28 cellular contexts compared by ENCODE assay signal in genomic region chr10:84193327-84193726, GRCh38. TPM values are rescaled to one million over a fixed set of nuclear protein-coding genes. Genes with fewer than 3 reads are reported as not detected.
DNase-seq lines count a peak whose midpoint lies in the region; ATAC-seq and TF ChIP-seq lines count a peak whose summit lies in the region.
"Had no signal": no experiment of that assay in that cellular context is flagged by ENCODE, and none has a peak within 500 bp of the region (broad histone marks: within the 10 kb centered on the region; RNA-seq: fewer than 3 reads in every experiment).

No MANE protein-coding gene starts in this region.

- peaks cover 10% of the 10 kb centered on the region in 2 donors for H3K4me1 Mint-ChIP-seq in natural killer cell treated with Interleukin-12 subunit alpha and Interleukin-12 subunit beta and Interleukin-15 and Interleukin-18, amount 100 ng/mL, for 72 hours (ENCODE audit: low read depth in 2 of 2)
- H3K4me1 Mint-ChIP-seq in natural killer cell (peaks cover 12 to 30% of the 10 kb centered on the region in 2 donors), brain (peaks cover 16% of the 10 kb centered on the region), nephron progenitor cell (no peaks in the 10 kb centered on the region), progenitor cell of endocrine pancreas (ENCODE audit: low read depth) (no peaks in the 10 kb centered on the region)

- CTCF ChIA-PET in GM10248 (lab: Yijun Ruan, JAX) = interaction anchor here (1.0 to 5.2 kb wide), 5 partner anchors 12 to 44 kb away, joined by 3 to 25 read pairs (median 3); no protein-coding TSS in a partner anchor

- POLR2A ChIA-PET in GM10248 (lab: Yijun Ruan, JAX) = no interaction called here

- H3K4me1 ChIP-seq in upper lobe of right lung = peaks cover 5% of the 10 kb centered on the region
- H3K4me1 ChIP-seq: BLaER1 treated with 17β-estradiol and CSF1 and Interleukin-3, amounts not matched to agents 10 nM and 100 nM had no signal

- H3K9me3 ChIP-seq in upper lobe of right lung = no peaks in the 10 kb centered on the region
- H3K9me3 ChIP-seq: SK-N-SH had no signal

- no peak overlapping the region for H3K4me3 ChIP-seq in upper lobe of right lung

- no peaks in the 10 kb centered on the region for H3K9me3 Mint-ChIP-seq in natural killer cell treated with Interleukin-12 subunit alpha and Interleukin-12 subunit beta and Interleukin-15 and Interleukin-18, amount 100 ng/mL, for 72 hours
- H3K9me3 Mint-ChIP-seq in natural killer cell (no peaks in the 10 kb centered on the region), brain (no peaks in the 10 kb centered on the region), nephron progenitor cell (no peaks in the 10 kb centered on the region), progenitor cell of endocrine pancreas (ENCODE audit: low read depth) (no peaks in the 10 kb centered on the region)
- H3K9me3 Mint-ChIP-seq: CD4-positive, alpha-beta memory T cell; GM23338; H9; HFFc6 had no signal

- H3K27ac ChIP-seq in upper lobe of right lung = no peak overlapping the region
- H3K27ac ChIP-seq: BLaER1 treated with 17β-estradiol and CSF1 and Interleukin-3, amounts not matched to agents 10 nM and 100 nM had no signal

- peaks cover 44% of the 10 kb centered on the region for H3K27me3 ChIP-seq in upper lobe of right lung

- DNase-seq in natural killer cell treated with Interleukin-12 subunit alpha and Interleukin-12 subunit beta and Interleukin-15 and Interleukin-18, amount 100 ng/mL, for 72 hours (ENCODE audit: low spot score) = peak; percentile 25
- DNase-seq in natural killer cell (no peak), nephron progenitor cell (no peak), upper lobe of right lung (peak; percentile 31), GM10248 (ENCODE audit: extremely low spot score) (no peak), progenitor cell of endocrine pancreas (ENCODE audit: low spot score, unreplicated experiment) (no peak)
- no peak for DNase-seq in activated T-cell treated with anti-CD3 and anti-CD28 coated beads, Interleukin-2, amount 50 U/mL, for 1 hour
- DNase-seq: 8988T; Calu3; CD4-positive, alpha-beta memory T cell; DND-41; H9; HFFc6; KBM-7; MV-4-11; NCI-H1105; NCI-H1436 treated with DMSO at 0.1 percent for 48 hours; NCI-H187 treated with DMSO at 0.1 percent for 48 hours; NCI-H2107; NCI-H524 treated with DMSO at 0.1 percent for 48 hours; NCI-H774; PC-3; SK-N-SH had no signal

- H3K4me3 Mint-ChIP-seq in natural killer cell treated with Interleukin-12 subunit alpha and Interleukin-12 subunit beta and Interleukin-15 and Interleukin-18, amount 100 ng/mL, for 72 hours = no peak overlapping the region
- H3K4me3 Mint-ChIP-seq in natural killer cell (no peak overlapping the region), brain (peak overlapping the region in 3 of 5 experiments; percentile 43 to 77 (median 50)), nephron progenitor cell (peak overlapping the region; percentile 47), progenitor cell of endocrine pancreas (ENCODE audit: low read depth) (no peak overlapping the region)
- H3K4me3 Mint-ChIP-seq: HFFc6 had no signal

- no peak overlapping the region for H3K27ac Mint-ChIP-seq in natural killer cell treated with Interleukin-12 subunit alpha and Interleukin-12 subunit beta and Interleukin-15 and Interleukin-18, amount 100 ng/mL, for 72 hours
- H3K27ac Mint-ChIP-seq in natural killer cell = peak overlapping the region in 1 of 2 donors; percentile 76
- no peak overlapping the region for H3K27ac Mint-ChIP-seq in brain
- H3K27ac Mint-ChIP-seq in nephron progenitor cell = no peak overlapping the region
- H3K27ac Mint-ChIP-seq in progenitor cell of endocrine pancreas = no peak overlapping the region
- H3K27ac Mint-ChIP-seq: CD4-positive, alpha-beta memory T cell; GM23338; H9; HFFc6 had no signal

- intact Hi-C loops in natural killer cell (cut with micrococcal nuclease) (no loop called here), upper lobe of right lung (cut with DNase I) (no loop called here)

- H3K36me3 ChIP-seq in upper lobe of right lung = no peaks in the 10 kb centered on the region
- H3K36me3 ChIP-seq: BLaER1 treated with 17β-estradiol and CSF1 and Interleukin-3, amounts not matched to agents 10 nM and 100 nM had no signal

- H3K27me3 Mint-ChIP-seq in natural killer cell treated with Interleukin-12 subunit alpha and Interleukin-12 subunit beta and Interleukin-15 and Interleukin-18, amount 100 ng/mL, for 72 hours = no peaks in the 10 kb centered on the region
- H3K27me3 Mint-ChIP-seq in natural killer cell (ENCODE audit: low read depth in 2 of 2) (no peaks in the 10 kb centered on the region), brain (peaks cover 37% of the 10 kb centered on the region), nephron progenitor cell (ENCODE audit: low read depth, poor library complexity) (peaks cover 74% of the 10 kb centered on the region), progenitor cell of endocrine pancreas (peaks cover 77% of the 10 kb centered on the region)

- H3K36me3 Mint-ChIP-seq in natural killer cell treated with Interleukin-12 subunit alpha and Interleukin-12 subunit beta and Interleukin-15 and Interleukin-18, amount 100 ng/mL, for 72 hours = no peaks in the 10 kb centered on the region
- H3K36me3 Mint-ChIP-seq in natural killer cell = no peaks in the 10 kb centered on the region
- H3K36me3 Mint-ChIP-seq in brain = no peaks in the 10 kb centered on the region
- H3K36me3 Mint-ChIP-seq in nephron progenitor cell (ENCODE audit: low read depth) = no peaks in the 10 kb centered on the region
- no peaks in the 10 kb centered on the region for H3K36me3 Mint-ChIP-seq in progenitor cell of endocrine pancreas (ENCODE audit: insufficient read depth)
- H3K36me3 Mint-ChIP-seq: CD4-positive, alpha-beta memory T cell had no signal

- ATAC-seq in natural killer cell treated with Interleukin-12 subunit alpha and Interleukin-12 subunit beta and Interleukin-15 and Interleukin-18, amount 100 ng/mL, for 72 hours = no peak
- ATAC-seq in natural killer cell (no peak), upper lobe of right lung (no peak)
- ATAC-seq: PC-3 had no signal

- TF ChIP-seq CTCF in natural killer cell (IDR thresholded peaks at IDR 0.05) = no peak
- TF ChIP-seq CTCF in brain (conservative IDR thresholded peaks at IDR 0.05) = no peak
- TF ChIP-seq CTCF in nephron progenitor cell (IDR thresholded peaks at IDR 0.05) = no peak
- no peak for TF ChIP-seq CTCF in upper lobe of right lung (IDR thresholded peaks at IDR 0.05)
- no peak for TF ChIP-seq CTCF in GM10248 (IDR thresholded peaks at IDR 0.05; ENCODE audit: control extremely low read depth, extremely low read depth, low read depth, missing control alignments)
- TF ChIP-seq CTCF in progenitor cell of endocrine pancreas (IDR thresholded peaks at IDR 0.05; ENCODE audit: unreplicated experiment) = no peak

RNA-seq across cellular contexts. Expression of gene CDHR1, which starts 1.0 kb away (rescaled TPM):
- 10 to 100 TPM in 1 of 2 donors, 1 to 10 TPM in 1; 3.3 to 10.2 TPM for total RNA-seq in natural killer cell treated with Interleukin-12 subunit alpha and Interleukin-12 subunit beta and Interleukin-15 and Interleukin-18, amount 100 ng/mL, for 72 hours
- total RNA-seq in natural killer cell (1 to 10 TPM; 4.0 to 9.5 (median 6.5) TPM), upper lobe of right lung (0.35 TPM), progenitor cell of endocrine pancreas (0.31 and 0.96 TPM in 2 replicates)
- polyA plus RNA-seq in brain (ENCODE audit: insufficient read depth, low read depth, low replicate concordance) = 6.4 TPM
- total RNA-seq: Calu3, HFFc6, LHCN-M2, MCF 10A, PC-3 had no signal
- polyA plus RNA-seq: CD4-positive, alpha-beta memory T cell had no signal

RNA-seq across cellular contexts. Expression of gene GPR15LG, which starts 19.7 kb away (rescaled TPM):
- total RNA-seq in natural killer cell treated with Interleukin-12 subunit alpha and Interleukin-12 subunit beta and Interleukin-15 and Interleukin-18, amount 100 ng/mL, for 72 hours = not detected
- not detected for total RNA-seq in natural killer cell
- polyA plus RNA-seq in brain (ENCODE audit: insufficient read depth, low read depth, low replicate concordance) = not detected
- total RNA-seq in upper lobe of right lung = not detected
- not detected in 2 replicates for total RNA-seq in progenitor cell of endocrine pancreas
- total RNA-seq: Calu3; CD4-positive, alpha-beta memory T cell; GM23338; H9; HFFc6; LHCN-M2; MCF 10A; PC-3 had no signal
- polyA plus RNA-seq: CD4-positive, alpha-beta memory T cell; GM23338; SK-N-SH had no signal

RNA-seq across cellular contexts. Expression of gene LRIT2, which starts 32.0 kb away (rescaled TPM):
- not detected for total RNA-seq in natural killer cell treated with Interleukin-12 subunit alpha and Interleukin-12 subunit beta and Interleukin-15 and Interleukin-18, amount 100 ng/mL, for 72 hours
- total RNA-seq in natural killer cell = not detected
- not detected for polyA plus RNA-seq in brain (ENCODE audit: insufficient read depth, low read depth, low replicate concordance)
- not detected for total RNA-seq in upper lobe of right lung
- not detected in 2 replicates for total RNA-seq in progenitor cell of endocrine pancreas
- total RNA-seq: Calu3; CD4-positive, alpha-beta memory T cell; GM23338; H9; HFFc6; LHCN-M2; MCF 10A; PC-3 had no signal
- polyA plus RNA-seq: CD4-positive, alpha-beta memory T cell; GM23338; SK-N-SH had no signal

RNA-seq across cellular contexts. Expression of gene LRIT1, which starts 48.0 kb away (rescaled TPM):
- not detected for total RNA-seq in natural killer cell treated with Interleukin-12 subunit alpha and Interleukin-12 subunit beta and Interleukin-15 and Interleukin-18, amount 100 ng/mL, for 72 hours
- total RNA-seq in natural killer cell = not detected
- polyA plus RNA-seq in brain (ENCODE audit: insufficient read depth, low read depth, low replicate concordance) = not detected
- total RNA-seq in upper lobe of right lung = not detected
- not detected in 2 replicates for total RNA-seq in progenitor cell of endocrine pancreas
- total RNA-seq: Calu3; CD4-positive, alpha-beta memory T cell; H9; HFFc6; LHCN-M2; MCF 10A; PC-3 had no signal
- polyA plus RNA-seq: CD4-positive, alpha-beta memory T cell; GM23338; SK-N-SH had no signal

RNA-seq across cellular contexts. Expression of gene RGR, which starts 51.5 kb away (rescaled TPM):
- not detected for total RNA-seq in natural killer cell treated with Interleukin-12 subunit alpha and Interleukin-12 subunit beta and Interleukin-15 and Interleukin-18, amount 100 ng/mL, for 72 hours
- total RNA-seq in natural killer cell (not detected), upper lobe of right lung (0.41 TPM), progenitor cell of endocrine pancreas (not detected in 2 replicates)
- polyA plus RNA-seq in brain (ENCODE audit: insufficient read depth, low read depth, low replicate concordance) = 3.9 TPM
- total RNA-seq: Calu3; CD4-positive, alpha-beta memory T cell; GM23338; H9; HFFc6; LHCN-M2; MCF 10A; PC-3 had no signal
- polyA plus RNA-seq: CD4-positive, alpha-beta memory T cell; GM23338; SK-N-SH had no signal

Comparison
In these comparisons a context has a peak if more than half of its experiments do, and no peak if none do; other contexts are left out.
1. DNase-seq: peak in natural killer cell treated with Interleukin-12 subunit alpha and Interleukin-12 subunit beta and Interleukin-15 and Interleukin-18, amount 100 ng/mL, for 72 hours (single experiment) and upper lobe of right lung (single experiment); none in natural killer cell (single experiment), nephron progenitor cell (single experiment), GM10248 (single experiment), progenitor cell of endocrine pancreas (single experiment) and activated T-cell treated with anti-CD3 and anti-CD28 coated beads, Interleukin-2, amount 50 U/mL, for 1 hour (single experiment).
2. H3K4me3 Mint-ChIP-seq: peak in brain (3 of 5) and nephron progenitor cell (single experiment); none in natural killer cell treated with Interleukin-12 subunit alpha and Interleukin-12 subunit beta and Interleukin-15 and Interleukin-18, amount 100 ng/mL, for 72 hours (single experiment), natural killer cell (single experiment) and progenitor cell of endocrine pancreas (single experiment).